Comparison of ENCODE assay signal across 1 cellular context in the genomic region with DNA sequence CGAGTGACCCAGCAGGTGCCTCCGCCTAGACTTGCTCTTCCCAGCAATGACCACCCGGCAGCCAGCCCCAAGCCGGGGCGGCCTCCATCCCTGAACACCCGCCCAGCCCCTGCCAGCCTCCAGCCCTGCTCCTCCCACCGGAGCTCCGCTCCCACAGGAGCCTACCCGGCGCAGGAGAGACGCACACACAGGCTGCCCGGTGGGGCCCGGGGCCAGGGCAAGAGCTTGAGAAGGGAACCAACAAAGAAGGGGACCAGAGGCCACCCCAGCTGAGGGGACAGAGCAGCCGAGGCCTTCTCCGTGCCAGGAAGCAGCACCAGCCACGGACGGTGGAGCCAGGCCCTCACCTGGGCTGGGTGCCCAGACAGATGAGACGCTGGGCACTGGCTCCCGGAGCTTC.
A peak's percentile ranks its signal among the peaks of the same experiment; 100 is the strongest.
TF ChIP-seq lines count a peak whose summit lies in the region.

No MANE protein-coding gene starts in this region.

TF ChIP-seq in K562, 482 proteins besides CTCF, POLR2A, EP300 and RAD21:
- TF ChIP-seq POLR2G (IDR thresholded peaks at IDR 0.05; ENCODE audit: low read depth, low read length) (peak; percentile 38), ZFP30 (CRISPR knock-in tag; IDR thresholded peaks at IDR 0.05; ENCODE audit: borderline replicate concordance) (no peak), SNIP1 (IDR thresholded peaks at IDR 0.05; ENCODE audit: low read depth) (no peak), CCAR2 (IDR thresholded peaks at IDR 0.05; ENCODE audit: low read depth, low read length) (no peak)
